Comparison of ENCODE assay signal across 17 cellular contexts in the genomic region with DNA sequence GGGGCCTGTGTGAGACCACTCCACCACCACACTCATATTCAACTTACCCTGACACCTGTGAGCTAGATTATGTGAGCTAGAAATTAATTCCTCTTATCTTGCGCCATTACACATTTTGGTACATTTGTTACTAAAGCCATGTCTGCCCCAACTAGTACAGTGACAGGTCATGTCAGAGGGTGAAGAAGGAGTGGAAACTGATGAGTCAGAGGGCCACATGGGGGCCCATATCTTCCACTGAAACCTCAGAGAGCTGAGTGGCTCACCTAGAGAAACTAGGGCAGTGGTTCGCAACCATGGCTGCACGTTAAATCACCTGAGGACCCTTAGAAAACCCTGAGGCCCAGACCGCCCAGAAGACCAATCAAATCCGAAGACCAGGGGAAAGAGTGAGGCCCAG.
"Had no signal": no experiment of that assay in that cellular context is flagged by ENCODE, and none has a peak within 500 bp of the region (broad histone marks: within the 10 kb centered on the region; RNA-seq: fewer than 3 reads in every experiment).

No MANE protein-coding gene starts in this region.

- H3K27ac Mint-ChIP-seq: activated naive CD4-positive, alpha-beta T cell treated with anti-CD3 and anti-CD28 coated beads, Interleukin-2, amount 50 U/mL, for 24 hours; activated T-helper 2 cell treated with anti-CD3 and anti-CD28 coated beads, Interferon-gamma antibody, Interleukin-2, Interleukin-4, amounts not matched to agents 10 μg/mL and 5 μg/mL and 100 μg/mL, durations not matched to agents 14 hours and 24 hours and 36 hours; brain had no signal

- H3K27me3 Mint-ChIP-seq: activated naive CD4-positive, alpha-beta T cell treated with anti-CD3 and anti-CD28 coated beads, Interleukin-2, amount 50 U/mL, for 24 hours had no signal

- H3K9me3 Mint-ChIP-seq: activated naive CD4-positive, alpha-beta T cell treated with anti-CD3 and anti-CD28 coated beads, Interleukin-2, amount 50 U/mL, for 24 hours; activated T-helper 2 cell treated with anti-CD3 and anti-CD28 coated beads, Interferon-gamma antibody, Interleukin-2, Interleukin-4, amounts not matched to agents 10 μg/mL and 5 μg/mL and 100 μg/mL, durations not matched to agents 14 hours and 24 hours and 36 hours; naive thymus-derived CD8-positive, alpha-beta T cell had no signal

- DNase-seq: activated CD4-positive, alpha-beta T cell treated with anti-CD3 and anti-CD28 coated beads for 1 hour; amygdala; central memory CD4-positive, alpha-beta T cell; esophagus squamous epithelium; hippocampal formation; mesenchymal stem cell; naive thymus-derived CD8-positive, alpha-beta T cell; sigmoid colon; spleen; stimulated activated CD4-positive, alpha-beta T cell treated with anti-CD3 and anti-CD28 coated beads, Interleukin-4, amount 100 ng/mL, for 24 hours; substantia nigra; T-helper 9 cell; uterus had no signal

- ATAC-seq: naive thymus-derived CD8-positive, alpha-beta T cell; Right ventricle myocardium inferior had no signal

- H3K4me3 Mint-ChIP-seq: activated naive CD4-positive, alpha-beta T cell treated with anti-CD3 and anti-CD28 coated beads, Interleukin-2, amount 50 U/mL, for 24 hours; brain; naive thymus-derived CD8-positive, alpha-beta T cell had no signal

- H3K36me3 Mint-ChIP-seq: activated naive CD4-positive, alpha-beta T cell treated with anti-CD3 and anti-CD28 coated beads, Interleukin-2, amount 50 U/mL, for 24 hours; brain; naive thymus-derived CD8-positive, alpha-beta T cell had no signal

- H3K4me1 Mint-ChIP-seq: activated naive CD4-positive, alpha-beta T cell treated with anti-CD3 and anti-CD28 coated beads, Interleukin-2, amount 50 U/mL, for 24 hours; brain; naive thymus-derived CD8-positive, alpha-beta T cell had no signal
